Comparison of ENCODE assay signal across 1 cellular context in genomic region chr9:129801504-129801903, GRCh38.
TF ChIP-seq lines count a peak whose summit lies in the region.

No MANE protein-coding gene starts in this region.

TF ChIP-seq in H1, 55 proteins besides CTCF, POLR2A, EP300 and RAD21:
- TF ChIP-seq, protein P1, sequence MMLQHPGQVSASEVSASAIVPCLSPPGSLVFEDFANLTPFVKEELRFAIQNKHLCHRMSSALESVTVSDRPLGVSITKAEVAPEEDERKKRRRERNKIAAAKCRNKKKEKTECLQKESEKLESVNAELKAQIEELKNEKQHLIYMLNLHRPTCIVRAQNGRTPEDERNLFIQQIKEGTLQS (IDR thresholded peaks at IDR 0.05; ENCODE audit: insufficient read depth, low read depth, low read length): no peak
- TF ChIP-seq SP4 (IDR thresholded peaks at IDR 0.05; ENCODE audit: low read length) (no peak), EGR1 (IDR thresholded peaks at IDR 0.05; ENCODE audit: borderline replicate concordance, low read depth, low read length) (no peak), SP1 (IDR thresholded peaks at IDR 0.05; ENCODE audit: low read depth, low read length) (no peak), JUND (IDR thresholded peaks at IDR 0.05; ENCODE audit: low read length) (no peak), SIRT6 (IDR thresholded peaks at IDR 0.05; ENCODE audit: low read length) (no peak), SP2 (IDR thresholded peaks at IDR 0.05; ENCODE audit: low read length) (no peak), RNF2 (IDR thresholded peaks at IDR 0.05; ENCODE audit: borderline replicate concordance, low read depth, low read length, missing control alignments, poor library complexity, severe bottlenecking) (no peak), CBX8 (IDR thresholded peaks at IDR 0.05; ENCODE audit: borderline replicate concordance, low read depth, low read length) (no peak), TAF7 (optimal IDR thresholded peaks at IDR 0.05; ENCODE audit: borderline replicate concordance, low read depth, low read length) (no peak), CBX5 (IDR thresholded peaks at IDR 0.05; ENCODE audit: low read depth, low read length) (no peak), CTBP2 (IDR thresholded peaks at IDR 0.05; ENCODE audit: borderline replicate concordance, insufficient read depth, insufficient read length, low read length) (no peak), CHD2 (IDR thresholded peaks at IDR 0.05; ENCODE audit: low read length) (no peak), ASH2L (IDR thresholded peaks at IDR 0.05; ENCODE audit: low read length) (no peak), MAFK (IDR thresholded peaks at IDR 0.05; ENCODE audit: low read depth, low read length) (no peak), RXRA (IDR thresholded peaks at IDR 0.05; ENCODE audit: insufficient read depth, low read depth, low read length) (no peak)
- TF ChIP-seq, protein P2, sequence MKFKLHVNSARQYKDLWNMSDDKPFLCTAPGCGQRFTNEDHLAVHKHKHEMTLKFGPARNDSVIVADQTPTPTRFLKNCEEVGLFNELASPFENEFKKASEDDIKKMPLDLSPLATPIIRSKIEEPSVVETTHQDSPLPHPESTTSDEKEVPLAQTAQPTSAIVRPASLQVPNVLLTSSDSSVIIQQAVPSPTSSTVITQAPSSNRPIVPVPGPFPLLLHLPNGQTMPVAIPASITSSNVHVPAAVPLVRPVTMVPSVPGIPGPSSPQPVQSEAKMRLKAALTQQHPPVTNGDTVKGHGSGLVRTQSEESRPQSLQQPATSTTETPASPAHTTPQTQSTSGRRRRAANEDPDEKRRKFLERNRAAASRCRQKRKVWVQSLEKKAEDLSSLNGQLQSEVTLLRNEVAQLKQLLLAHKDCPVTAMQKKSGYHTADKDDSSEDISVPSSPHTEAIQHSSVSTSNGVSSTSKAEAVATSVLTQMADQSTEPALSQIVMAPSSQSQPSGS (IDR thresholded peaks at IDR 0.05; ENCODE audit: low read length): no peak
